Comparison of ENCODE assay signal across 19 cellular contexts in genomic region chrX:38954520-38954919, GRCh38.
DNase-seq lines count a peak whose midpoint lies in the region; ATAC-seq, FAIRE-seq and TF ChIP-seq lines count a peak whose summit lies in the region.
"Had no signal": no experiment of that assay in that cellular context is flagged by ENCODE, and none has a peak within 500 bp of the region (broad histone marks: within the 10 kb centered on the region; RNA-seq: fewer than 3 reads in every experiment).

No MANE protein-coding gene starts in this region.

- H3K27me3 ChIP-seq in foreskin keratinocyte, result no peaks in the 10 kb centered on the region

- no peak overlapping the region for H3K27ac ChIP-seq in foreskin keratinocyte
- H3K27ac ChIP-seq: 22Rv1, A549, C4-2B had no signal

- peak; percentile 11 for DNase-seq in GM12865 (ENCODE audit: low read depth)
- DNase-seq in GM19239 (ENCODE audit: insufficient read length, low spot score), result no peak
- peak; percentile 55 for DNase-seq in SK-N-DZ (ENCODE audit: low spot score)
- DNase-seq in NCI-H1105 treated with DMSO at 0.1 percent for 48 hours (lab: John Stamatoyannopoulos, UW), result no peak
- no peak for DNase-seq in NCI-H2227 (lab: John Stamatoyannopoulos, UW; ENCODE audit: unreplicated experiment)
- DNase-seq in activated CD4-positive, alpha-beta T cell treated with anti-CD3 and anti-CD28 coated beads, Interleukin-2, amount 50 U/mL, for 48 hours, result no peak
- DNase-seq in foreskin keratinocyte, result no peak
- DNase-seq: AML-193; Caco-2; CD4-positive, alpha-beta T cell; H9; KG1 had no signal

- TF ChIP-seq CTCF in GM12865 (IDR thresholded peaks at IDR 0.05; ENCODE audit: insufficient read depth, low read depth, low read length, missing control alignments) (no peak), foreskin keratinocyte (conservative IDR thresholded peaks at IDR 0.05) (no peak)

- H3K4me3 ChIP-seq in GM12865 (ENCODE audit: low read depth, low read length), result no peak overlapping the region
- H3K4me3 ChIP-seq: A549 had no signal

- FAIRE-seq in GM19239 (lab: Jason Lieb, UNC), result peak; percentile 70
- FAIRE-seq: A549, D721Med, G401.6, H1 had no signal

- no peaks in the 10 kb centered on the region for H3K4me1 ChIP-seq in foreskin keratinocyte
- H3K4me1 ChIP-seq: A549, Caco-2 had no signal

- peak; percentile 64 for ATAC-seq in GM21717 (IDR thresholded peaks at IDR 0.05; ENCODE audit: unreplicated experiment)
- ATAC-seq in foreskin keratinocyte, result no peak
- ATAC-seq: A549 had no signal

Comparison
In these comparisons a context has a peak if more than half of its experiments do, and no peak if none do; other contexts are left out.
1. DNase-seq: peak in GM12865 (single experiment) and SK-N-DZ (single experiment); none in GM19239 (single experiment), NCI-H1105 treated with DMSO at 0.1 percent for 48 hours (single experiment), NCI-H2227 (single experiment), activated CD4-positive, alpha-beta T cell treated with anti-CD3 and anti-CD28 coated beads, Interleukin-2, amount 50 U/mL, for 48 hours (0 of 2) and foreskin keratinocyte (0 of 2).